ENCODE assay signal across 8 cellular contexts in the genomic region with DNA sequence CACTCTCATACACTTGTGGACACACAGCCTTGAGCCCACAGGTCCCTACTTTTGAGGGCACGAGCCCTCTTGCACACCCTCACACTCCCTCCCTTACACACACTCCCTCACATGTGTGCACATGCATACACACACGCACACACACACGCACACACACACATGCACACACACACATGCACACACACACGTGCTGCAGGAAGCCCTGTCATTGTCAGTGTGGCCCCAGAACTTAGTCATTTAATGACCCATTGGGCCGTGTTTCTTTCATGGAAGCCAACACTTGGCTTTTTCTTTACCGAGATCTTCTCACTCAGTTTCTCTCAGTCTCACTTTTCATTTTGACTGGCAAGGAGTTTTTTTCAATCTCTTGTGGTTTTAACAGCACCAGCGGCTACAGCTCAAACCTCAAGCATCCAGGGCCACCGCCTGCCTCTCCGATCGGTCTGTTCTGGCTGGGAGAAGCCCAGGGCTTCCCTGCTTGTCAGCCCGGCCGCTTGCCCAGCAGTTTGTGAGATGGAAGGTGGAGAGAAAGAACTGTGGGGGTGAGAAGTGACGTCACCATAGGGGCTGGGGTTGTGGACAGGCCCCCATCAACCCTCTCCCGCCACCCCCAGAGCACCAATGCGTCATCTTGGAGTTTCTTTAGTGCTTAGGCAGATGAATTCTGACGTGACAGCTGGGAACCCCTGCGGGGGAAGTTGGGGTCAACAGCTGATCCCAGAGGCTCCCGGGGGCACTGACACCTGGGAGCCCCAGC. TPM values are rescaled to one million over a fixed set of nuclear protein-coding genes. Genes with fewer than 3 reads are reported as not detected.
A peak's percentile ranks its signal among the peaks of the same experiment; 100 is the strongest.
DNase-seq lines count a peak whose midpoint lies in the region; ATAC-seq, FAIRE-seq and TF ChIP-seq lines count a peak whose summit lies in the region.

No MANE protein-coding gene starts in this region.

- H3K79me2 ChIP-seq in PC-3 (ENCODE audit: low read length) = no peaks in the 10 kb centered on the region

- no peak for TF ChIP-seq EP300 in gastroesophageal sphincter (IDR thresholded peaks at IDR 0.05)

- H3K4me2 ChIP-seq in PC-3 (ENCODE audit: low read length) = no peak overlapping the region

- H3K27ac ChIP-seq in gastroesophageal sphincter = no peak overlapping the region
- no peak overlapping the region for H3K27ac ChIP-seq in PC-3 (ENCODE audit: low read length)
- no peak overlapping the region for H3K27ac ChIP-seq in esophagus squamous epithelium

- POLR2A ChIA-PET in PC-3 (lab: Charles Lee; ENCODE audit: unreplicated experiment) = no interaction called here

- no peaks in the 10 kb centered on the region for H4K20me1 ChIP-seq in PC-3 (ENCODE audit: low read length)

- intact Hi-C loops in PC-3 (cut with micrococcal nuclease) (no loop called here), esophagus squamous epithelium (cut with DNase I) (no loop called here)

- no peak for TF ChIP-seq CTCF in gastroesophageal sphincter (IDR thresholded peaks at IDR 0.05)
- TF ChIP-seq CTCF in PC-3 (conservative IDR thresholded peaks at IDR 0.05; ENCODE audit: low read depth, low read length) = no peak
- TF ChIP-seq CTCF in esophagus squamous epithelium (IDR thresholded peaks at IDR 0.05) = no peak

- H3K4me1 ChIP-seq in gastroesophageal sphincter (peaks cover 0 to 20% (median 5%) of the 10 kb centered on the region in 3 donors), PC-3 (ENCODE audit: insufficient read depth, low read length) (peaks cover 8% of the 10 kb centered on the region), esophagus squamous epithelium (peaks cover 5 to 14% (median 6%) of the 10 kb centered on the region in 3 donors)

- CTCF ChIA-PET in PC-3 (lab: Charles Lee) = no interaction called here

- no peak for TF ChIP-seq POLR2A in gastroesophageal sphincter (IDR thresholded peaks at IDR 0.05)
- no peak for TF ChIP-seq POLR2A in esophagus squamous epithelium (IDR thresholded peaks at IDR 0.05)

- H3K9me3 ChIP-seq in gastroesophageal sphincter (no peaks in the 10 kb centered on the region), PC-3 (ENCODE audit: low read length) (no peaks in the 10 kb centered on the region), esophagus squamous epithelium (no peaks in the 10 kb centered on the region)

- no TSS peak for BruUV-seq in PC-3 (replicated peaks; lab: Mats Ljungman, UMichigan)

- H2AFZ ChIP-seq in PC-3 (ENCODE audit: low read length) = no peak overlapping the region

- H3K4me3 ChIP-seq in gastroesophageal sphincter (no peak overlapping the region), PC-3 (ENCODE audit: low read length) (no peak overlapping the region), esophagus squamous epithelium (no peak overlapping the region)

- ATAC-seq in HG03159 (IDR thresholded peaks at IDR 0.05; ENCODE audit: unreplicated experiment) (peak; percentile 42), gastroesophageal sphincter (no peak), PC-3 (no peak)

- no peak for DNase-seq in GM19239 (ENCODE audit: insufficient read length, low spot score)
- DNase-seq in activated T-helper 1 cell treated with Interleukin-2 at 50 U/mL for 16 hours (ENCODE audit: low read depth) = peak; percentile 6
- DNase-seq in stimulated activated CD8-positive, alpha-beta memory T cell treated with anti-CD3 and anti-CD28 coated beads, Interleukin-15, amount 100 ng/mL, for 24 hours (ENCODE audit: low read depth) = peak; percentile 39
- no peak for DNase-seq in amniotic stem cell (lab: John Stamatoyannopoulos, UW)
- no peak for DNase-seq in PC-3
- DNase-seq in esophagus squamous epithelium (lab: John Stamatoyannopoulos, UW) = no peak

- no peaks in the 10 kb centered on the region for H3K9me2 ChIP-seq in PC-3 (replicated peaks; ENCODE audit: low read length)

- 56 to 63% methylated on average over 9 to 13 of the region's 18 CpGs for WGBS in gastroesophageal sphincter (ENCODE audit: low coverage in 1 of 2), 2 donors
- 45 to 49% methylated on average over 13 of the region's 18 CpGs for WGBS in esophagus squamous epithelium, 2 donors

- H3F3A ChIP-seq in PC-3 (ENCODE audit: low read length, unreplicated experiment) = no peaks in the 10 kb centered on the region

- peaks cover 26% of the 10 kb centered on the region for H3K27me3 ChIP-seq in gastroesophageal sphincter
- H3K27me3 ChIP-seq in PC-3 (ENCODE audit: low read length) = no peaks in the 10 kb centered on the region
- peaks cover 0 to 41% (median 0%) of the 10 kb centered on the region in 4 donors for H3K27me3 ChIP-seq in esophagus squamous epithelium

- peak; percentile 98 for FAIRE-seq in GM19239 (lab: Jason Lieb, UNC)

- H3K36me3 ChIP-seq in gastroesophageal sphincter = no peaks in the 10 kb centered on the region
- no peaks in the 10 kb centered on the region for H3K36me3 ChIP-seq in PC-3 (ENCODE audit: low read depth, low read length)
- no peaks in the 10 kb centered on the region for H3K36me3 ChIP-seq in esophagus squamous epithelium

- H3K9ac ChIP-seq in PC-3 (ENCODE audit: low read length) = no peak overlapping the region

RNA-seq across cellular contexts. Expression of a gene that starts 15.8 kb away (rescaled TPM):
- 1 to 10 TPM in 3 of 4 donors, under 1 TPM in 1; 0.47 to 4.2 (median 1.4) TPM for total RNA-seq in gastroesophageal sphincter
- total RNA-seq in PC-3 (2014; rRNA removed) = 0.12 TPM in 1 of 2 replicates, not detected in the other
- total RNA-seq in esophagus squamous epithelium = 1 to 10 TPM in 1 of 4 donors, under 1 TPM in 2, not detected in 1; 0.18 to 1.2 (median 0.76) TPM

RNA-seq across cellular contexts. Expression of a gene that starts 28.0 kb away (rescaled TPM):
- 10 to 100 TPM; 24.1 to 41.9 (median 31.8) TPM for total RNA-seq in gastroesophageal sphincter
- total RNA-seq in PC-3 (2014; rRNA removed) = 53.5 and 74.9 TPM in 2 replicates
- 10 to 100 TPM; 13.0 to 24.9 (median 19.8) TPM for total RNA-seq in esophagus squamous epithelium

Comparison
In these comparisons a context has a peak if more than half of its experiments do, and no peak if none do; other contexts are left out.
1. DNase-seq: peak in activated T-helper 1 cell treated with Interleukin-2 at 50 U/mL for 16 hours (single experiment) and stimulated activated CD8-positive, alpha-beta memory T cell treated with anti-CD3 and anti-CD28 coated beads, Interleukin-15, amount 100 ng/mL, for 24 hours (single experiment); none in GM19239 (single experiment), amniotic stem cell (single experiment), PC-3 (single experiment) and esophagus squamous epithelium (single experiment).